Comparison of ENCODE assay signal across 8 cellular contexts in genomic region chr1:116853680-116854191, GRCh38. TPM values are rescaled to one million over a fixed set of nuclear protein-coding genes. Genes with fewer than 3 reads are reported as not detected.
DNase-seq lines count a peak whose midpoint lies in the region; ATAC-seq, FAIRE-seq and TF ChIP-seq lines count a peak whose summit lies in the region.

No MANE protein-coding gene starts in this region.

- H3K4me1 ChIP-seq in adipocyte (ENCODE audit: control insufficient read depth, insufficient read depth, low read length): peaks cover 45% of the 10 kb centered on the region

- no peaks in the 10 kb centered on the region for H3K9me3 ChIP-seq in adipocyte (ENCODE audit: control insufficient read depth, low read length)

- peak; percentile 99 for ATAC-seq in left colon
- no peak for ATAC-seq in HG02852 (IDR thresholded peaks at IDR 0.05; ENCODE audit: unreplicated experiment)
- no peak for ATAC-seq in omental fat pad (ENCODE audit: low FRiP score)

- no peaks in the 10 kb centered on the region for H3K27me3 ChIP-seq in adipocyte (replicated peaks; ENCODE audit: control insufficient read depth, insufficient read depth, low read length)

- H3K9ac ChIP-seq in adipocyte (ENCODE audit: low read length): no peak overlapping the region

- intact Hi-C loops in left colon (cut with DNase I, micrococcal nuclease): loop anchor here in 1 of 2 donors (10.0 kb wide), 1 partner anchor 201 kb away; no protein-coding TSS in a partner anchor

- no peak for TF ChIP-seq CTCF in omental fat pad (IDR thresholded peaks at IDR 0.05)

- DNase-seq in GM18507 (ENCODE audit: extremely low spot score, insufficient read length, low read depth) (no peak), NCI-H146 (lab: John Stamatoyannopoulos, UW) (peak; percentile 87), adipocyte (ENCODE audit: low read depth) (peak; percentile 84), left colon (peak; percentile 31 to 72), omental fat pad (ENCODE audit: low spot score) (no peak), HUDEP-2 (lab: John Stamatoyannopoulos, UW; ENCODE audit: unreplicated experiment in 76 of 76) (no peak), cerebellum (ENCODE audit: low spot score) (no peak)

- no peaks in the 10 kb centered on the region for H3K36me3 ChIP-seq in adipocyte (ENCODE audit: control insufficient read depth, insufficient read depth, low read length, severe bottlenecking)

- peak; percentile 15 for FAIRE-seq in GM18507 (lab: Jason Lieb, UNC)

- H3K4me3 ChIP-seq in adipocyte (ENCODE audit: low read length): no peak overlapping the region

RNA-seq across cellular contexts. Expression of gene PTGFRN, which starts 56.0 kb away (rescaled TPM):
- total RNA-seq in left colon (10 to 100 TPM; 97.2 to 98.6 TPM), omental fat pad (10 to 100 TPM; 10.7 to 39.8 (median 28.5) TPM), cerebellum (40.5 TPM)

Comparison
In these comparisons a context has a peak if more than half of its experiments do, and no peak if none do; other contexts are left out.
1. DNase-seq: peak in NCI-H146 (single experiment), adipocyte (single experiment) and left colon (2 of 2); none in GM18507 (single experiment), omental fat pad (single experiment), HUDEP-2 (0 of 76) and cerebellum (single experiment).